In the genomic region with DNA sequence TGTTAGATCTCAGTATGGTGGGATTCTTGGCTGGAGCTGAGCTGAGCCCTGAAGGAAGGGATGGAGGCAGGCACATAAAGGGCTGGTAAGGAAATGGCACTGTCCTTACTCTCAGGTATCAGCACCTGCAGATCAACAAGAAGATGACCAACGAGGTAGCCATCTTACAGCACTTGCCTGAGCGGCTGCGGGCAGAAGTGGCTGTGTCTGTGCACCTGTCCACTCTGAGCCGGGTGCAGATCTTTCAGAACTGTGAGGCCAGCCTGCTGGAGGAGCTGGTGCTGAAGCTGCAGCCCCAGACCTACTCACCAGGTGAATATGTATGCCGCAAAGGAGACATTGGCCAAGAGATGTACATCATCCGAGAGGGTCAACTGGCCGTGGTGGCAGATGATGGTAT, we compare ENCODE assay signal across 1 cellular context.
TF ChIP-seq lines count a peak whose summit lies in the region.

No MANE protein-coding gene starts in this region.

TF ChIP-seq in H1, 55 proteins besides CTCF, POLR2A, EP300 and RAD21:
- TF ChIP-seq NANOG (IDR thresholded peaks at IDR 0.05; ENCODE audit: insufficient read depth, low read depth, low read length, poor library complexity, severe bottlenecking) (no peak), KDM4A (IDR thresholded peaks at IDR 0.05; ENCODE audit: low read depth, low read length, severe bottlenecking) (no peak), ZNF274 (IDR thresholded peaks at IDR 0.05; ENCODE audit: borderline replicate concordance, extremely low read depth, low read length) (no peak)
- TF ChIP-seq, protein P1, sequence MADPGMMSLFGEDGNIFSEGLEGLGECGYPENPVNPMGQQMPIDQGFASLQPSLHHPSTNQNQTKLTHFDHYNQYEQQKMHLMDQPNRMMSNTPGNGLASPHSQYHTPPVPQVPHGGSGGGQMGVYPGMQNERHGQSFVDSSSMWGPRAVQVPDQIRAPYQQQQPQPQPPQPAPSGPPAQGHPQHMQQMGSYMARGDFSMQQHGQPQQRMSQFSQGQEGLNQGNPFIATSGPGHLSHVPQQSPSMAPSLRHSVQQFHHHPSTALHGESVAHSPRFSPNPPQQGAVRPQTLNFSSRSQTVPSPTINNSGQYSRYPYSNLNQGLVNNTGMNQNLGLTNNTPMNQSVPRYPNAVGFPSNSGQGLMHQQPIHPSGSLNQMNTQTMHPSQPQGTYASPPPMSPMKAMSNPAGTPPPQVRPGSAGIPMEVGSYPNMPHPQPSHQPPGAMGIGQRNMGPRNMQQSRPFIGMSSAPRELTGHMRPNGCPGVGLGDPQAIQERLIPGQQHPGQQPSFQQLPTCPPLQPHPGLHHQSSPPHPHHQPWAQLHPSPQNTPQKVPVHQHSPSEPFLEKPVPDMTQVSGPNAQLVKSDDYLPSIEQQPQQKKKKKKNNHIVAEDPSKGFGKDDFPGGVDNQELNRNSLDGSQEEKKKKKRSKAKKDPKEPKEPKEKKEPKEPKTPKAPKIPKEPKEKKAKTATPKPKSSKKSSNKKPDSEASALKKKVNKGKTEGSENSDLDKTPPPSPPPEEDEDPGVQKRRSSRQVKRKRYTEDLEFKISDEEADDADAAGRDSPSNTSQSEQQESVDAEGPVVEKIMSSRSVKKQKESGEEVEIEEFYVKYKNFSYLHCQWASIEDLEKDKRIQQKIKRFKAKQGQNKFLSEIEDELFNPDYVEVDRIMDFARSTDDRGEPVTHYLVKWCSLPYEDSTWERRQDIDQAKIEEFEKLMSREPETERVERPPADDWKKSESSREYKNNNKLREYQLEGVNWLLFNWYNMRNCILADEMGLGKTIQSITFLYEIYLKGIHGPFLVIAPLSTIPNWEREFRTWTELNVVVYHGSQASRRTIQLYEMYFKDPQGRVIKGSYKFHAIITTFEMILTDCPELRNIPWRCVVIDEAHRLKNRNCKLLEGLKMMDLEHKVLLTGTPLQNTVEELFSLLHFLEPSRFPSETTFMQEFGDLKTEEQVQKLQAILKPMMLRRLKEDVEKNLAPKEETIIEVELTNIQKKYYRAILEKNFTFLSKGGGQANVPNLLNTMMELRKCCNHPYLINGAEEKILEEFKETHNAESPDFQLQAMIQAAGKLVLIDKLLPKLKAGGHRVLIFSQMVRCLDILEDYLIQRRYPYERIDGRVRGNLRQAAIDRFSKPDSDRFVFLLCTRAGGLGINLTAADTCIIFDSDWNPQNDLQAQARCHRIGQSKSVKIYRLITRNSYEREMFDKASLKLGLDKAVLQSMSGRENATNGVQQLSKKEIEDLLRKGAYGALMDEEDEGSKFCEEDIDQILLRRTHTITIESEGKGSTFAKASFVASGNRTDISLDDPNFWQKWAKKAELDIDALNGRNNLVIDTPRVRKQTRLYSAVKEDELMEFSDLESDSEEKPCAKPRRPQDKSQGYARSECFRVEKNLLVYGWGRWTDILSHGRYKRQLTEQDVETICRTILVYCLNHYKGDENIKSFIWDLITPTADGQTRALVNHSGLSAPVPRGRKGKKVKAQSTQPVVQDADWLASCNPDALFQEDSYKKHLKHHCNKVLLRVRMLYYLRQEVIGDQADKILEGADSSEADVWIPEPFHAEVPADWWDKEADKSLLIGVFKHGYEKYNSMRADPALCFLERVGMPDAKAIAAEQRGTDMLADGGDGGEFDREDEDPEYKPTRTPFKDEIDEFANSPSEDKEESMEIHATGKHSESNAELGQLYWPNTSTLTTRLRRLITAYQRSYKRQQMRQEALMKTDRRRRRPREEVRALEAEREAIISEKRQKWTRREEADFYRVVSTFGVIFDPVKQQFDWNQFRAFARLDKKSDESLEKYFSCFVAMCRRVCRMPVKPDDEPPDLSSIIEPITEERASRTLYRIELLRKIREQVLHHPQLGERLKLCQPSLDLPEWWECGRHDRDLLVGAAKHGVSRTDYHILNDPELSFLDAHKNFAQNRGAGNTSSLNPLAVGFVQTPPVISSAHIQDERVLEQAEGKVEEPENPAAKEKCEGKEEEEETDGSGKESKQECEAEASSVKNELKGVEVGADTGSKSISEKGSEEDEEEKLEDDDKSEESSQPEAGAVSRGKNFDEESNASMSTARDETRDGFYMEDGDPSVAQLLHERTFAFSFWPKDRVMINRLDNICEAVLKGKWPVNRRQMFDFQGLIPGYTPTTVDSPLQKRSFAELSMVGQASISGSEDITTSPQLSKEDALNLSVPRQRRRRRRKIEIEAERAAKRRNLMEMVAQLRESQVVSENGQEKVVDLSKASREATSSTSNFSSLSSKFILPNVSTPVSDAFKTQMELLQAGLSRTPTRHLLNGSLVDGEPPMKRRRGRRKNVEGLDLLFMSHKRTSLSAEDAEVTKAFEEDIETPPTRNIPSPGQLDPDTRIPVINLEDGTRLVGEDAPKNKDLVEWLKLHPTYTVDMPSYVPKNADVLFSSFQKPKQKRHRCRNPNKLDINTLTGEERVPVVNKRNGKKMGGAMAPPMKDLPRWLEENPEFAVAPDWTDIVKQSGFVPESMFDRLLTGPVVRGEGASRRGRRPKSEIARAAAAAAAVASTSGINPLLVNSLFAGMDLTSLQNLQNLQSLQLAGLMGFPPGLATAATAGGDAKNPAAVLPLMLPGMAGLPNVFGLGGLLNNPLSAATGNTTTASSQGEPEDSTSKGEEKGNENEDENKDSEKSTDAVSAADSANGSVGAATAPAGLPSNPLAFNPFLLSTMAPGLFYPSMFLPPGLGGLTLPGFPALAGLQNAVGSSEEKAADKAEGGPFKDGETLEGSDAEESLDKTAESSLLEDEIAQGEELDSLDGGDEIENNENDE (IDR thresholded peaks at IDR 0.05; ENCODE audit: insufficient replicate concordance, low read length): no peak
- TF ChIP-seq, protein P2, sequence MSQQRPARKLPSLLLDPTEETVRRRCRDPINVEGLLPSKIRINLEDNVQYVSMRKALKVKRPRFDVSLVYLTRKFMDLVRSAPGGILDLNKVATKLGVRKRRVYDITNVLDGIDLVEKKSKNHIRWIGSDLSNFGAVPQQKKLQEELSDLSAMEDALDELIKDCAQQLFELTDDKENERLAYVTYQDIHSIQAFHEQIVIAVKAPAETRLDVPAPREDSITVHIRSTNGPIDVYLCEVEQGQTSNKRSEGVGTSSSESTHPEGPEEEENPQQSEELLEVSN (IDR thresholded peaks at IDR 0.05): no peak
TF ChIP-seq in H1: peak in this region for 0.
